11 cellular contexts compared by ENCODE assay signal in genomic region chrX:150649096-150649870, GRCh38. TPM values are rescaled to one million over a fixed set of nuclear protein-coding genes. Genes with fewer than 3 reads are reported as not detected.
DNase-seq lines count a peak whose midpoint lies in the region; ATAC-seq and TF ChIP-seq lines count a peak whose summit lies in the region.
"Had no signal": no experiment of that assay in that cellular context is flagged by ENCODE, and none has a peak within 500 bp of the region (broad histone marks: within the 10 kb centered on the region; RNA-seq: fewer than 3 reads in every experiment).

No MANE protein-coding gene starts in this region.

- peaks cover 47% of the 10 kb centered on the region for H3K36me3 Mint-ChIP-seq in stimulated activated effector memory CD8-positive, alpha-beta T cell treated with anti-CD3 and anti-CD28 coated beads, Interleukin-12 subunit alpha, Interleukin-12 subunit beta, amount 100 ng/mL, for 72 hours

- peak; percentile 15 for DNase-seq in NCI-H1092 treated with DMSO at 0.1 percent for 48 hours (lab: John Stamatoyannopoulos, UW)
- DNase-seq in NCI-H1092 (lab: John Stamatoyannopoulos, UW): no peak
- peak; percentile 27 for DNase-seq in NCI-H446 treated with DMSO at 0.1 percent for 48 hours (lab: John Stamatoyannopoulos, UW)
- DNase-seq in stimulated activated effector memory CD8-positive, alpha-beta T cell treated with anti-CD3 and anti-CD28 coated beads, Interleukin-12 subunit alpha, Interleukin-12 subunit beta, amount 100 ng/mL, for 72 hours (ENCODE audit: low spot score in 2 of 2): no peak
- no peak for DNase-seq in NCI-H748 (lab: John Stamatoyannopoulos, UW; ENCODE audit: unreplicated experiment)
- DNase-seq in C1 segment of cervical spinal cord (lab: John Stamatoyannopoulos, UW): no peak
- no peak for DNase-seq in HPDE6-E6E7 (ENCODE audit: extremely low spot score)
- DNase-seq: mesendoderm; stimulated activated CD4-positive, alpha-beta T cell treated with anti-CD3 and anti-CD28 coated beads, Interleukin-15, amount 100 ng/mL, for 24 hours had no signal

- no peaks in the 10 kb centered on the region for H3K9me3 ChIP-seq in gastroesophageal sphincter
- H3K9me3 ChIP-seq: suprapubic skin had no signal

- WGBS in gastroesophageal sphincter (ENCODE audit: low coverage in 1 of 2), 2 donors: 24 to 40% methylated on average over 5 to 6 of the region's 8 CpGs

- ATAC-seq in gastroesophageal sphincter: peak; percentile 66
- no peak for ATAC-seq in stimulated activated effector memory CD8-positive, alpha-beta T cell treated with anti-CD3 and anti-CD28 coated beads, Interleukin-12 subunit alpha, Interleukin-12 subunit beta, amount 100 ng/mL, for 72 hours

- no peaks in the 10 kb centered on the region for H3K27me3 ChIP-seq in gastroesophageal sphincter
- H3K27me3 ChIP-seq: suprapubic skin had no signal

- no peak overlapping the region for H3K4me3 Mint-ChIP-seq in stimulated activated effector memory CD8-positive, alpha-beta T cell treated with anti-CD3 and anti-CD28 coated beads, Interleukin-12 subunit alpha, Interleukin-12 subunit beta, amount 100 ng/mL, for 72 hours

- H3K27ac ChIP-seq in gastroesophageal sphincter: peak overlapping the region in 3 of 4 donors; percentile 14 to 38 (median 27)
- H3K27ac ChIP-seq: suprapubic skin had no signal

- H3K36me3 ChIP-seq in gastroesophageal sphincter: peaks cover 0 to 24% of the 10 kb centered on the region in 2 donors
- H3K36me3 ChIP-seq: suprapubic skin had no signal

- H3K4me3 ChIP-seq in gastroesophageal sphincter: no peak overlapping the region
- H3K4me3 ChIP-seq: suprapubic skin had no signal

- TF ChIP-seq EP300 in gastroesophageal sphincter (IDR thresholded peaks at IDR 0.05): no peak

- no peaks in the 10 kb centered on the region for H3K4me1 Mint-ChIP-seq in stimulated activated effector memory CD8-positive, alpha-beta T cell treated with anti-CD3 and anti-CD28 coated beads, Interleukin-12 subunit alpha, Interleukin-12 subunit beta, amount 100 ng/mL, for 72 hours

- peak overlapping the region; percentile 88 for H3K27ac Mint-ChIP-seq in stimulated activated effector memory CD8-positive, alpha-beta T cell treated with anti-CD3 and anti-CD28 coated beads, Interleukin-12 subunit alpha, Interleukin-12 subunit beta, amount 100 ng/mL, for 72 hours

- no peak for TF ChIP-seq CTCF in gastroesophageal sphincter (IDR thresholded peaks at IDR 0.05)

- TF ChIP-seq POLR2A in gastroesophageal sphincter (IDR thresholded peaks at IDR 0.05): no peak

- H3K9me3 Mint-ChIP-seq in stimulated activated effector memory CD8-positive, alpha-beta T cell treated with anti-CD3 and anti-CD28 coated beads, Interleukin-12 subunit alpha, Interleukin-12 subunit beta, amount 100 ng/mL, for 72 hours: no peaks in the 10 kb centered on the region

- no peaks in the 10 kb centered on the region for H3K4me1 ChIP-seq in gastroesophageal sphincter

RNA-seq across cellular contexts. Expression of gene MTMR1, which starts 43.9 kb away (rescaled TPM):
- total RNA-seq in gastroesophageal sphincter: 10 to 100 TPM; 17.3 to 26.1 (median 21.5) TPM

Comparison
In these comparisons a context has a peak if more than half of its experiments do, and no peak if none do; other contexts are left out.
1. DNase-seq: peak in NCI-H1092 treated with DMSO at 0.1 percent for 48 hours (single experiment) and NCI-H446 treated with DMSO at 0.1 percent for 48 hours (single experiment); none in NCI-H1092 (single experiment), stimulated activated effector memory CD8-positive, alpha-beta T cell treated with anti-CD3 and anti-CD28 coated beads, Interleukin-12 subunit alpha, Interleukin-12 subunit beta, amount 100 ng/mL, for 72 hours (0 of 2), NCI-H748 (single experiment), C1 segment of cervical spinal cord (0 of 14) and HPDE6-E6E7 (single experiment).